Comparison of ENCODE assay signal across 10 cellular contexts in genomic region chr4:185573651-185574199, GRCh38. TPM values are rescaled to one million over a fixed set of nuclear protein-coding genes. Genes with fewer than 3 reads are reported as not detected.
DNase-seq lines count a peak whose midpoint lies in the region; ATAC-seq, FAIRE-seq and TF ChIP-seq lines count a peak whose summit lies in the region.
"Had no signal": no experiment of that assay in that cellular context is flagged by ENCODE, and none has a peak within 500 bp of the region (broad histone marks: within the 10 kb centered on the region; RNA-seq: fewer than 3 reads in every experiment).

No MANE protein-coding gene starts in this region.

- H3K9me3 Mint-ChIP-seq in activated CD4-positive, alpha-beta T cell treated with anti-CD3 and anti-CD28 coated beads, Interleukin-2, amount 10 ng/mL, durations not matched to agents 24 days and 14 days: no peaks in the 10 kb centered on the region

- no peaks in the 10 kb centered on the region for H3K4me1 Mint-ChIP-seq in activated CD4-positive, alpha-beta T cell treated with anti-CD3 and anti-CD28 coated beads, Interleukin-2, amount 10 ng/mL, durations not matched to agents 24 days and 14 days
- H3K4me1 Mint-ChIP-seq: IgD-negative memory B cell had no signal

- no peak overlapping the region for H3K4me3 Mint-ChIP-seq in activated CD4-positive, alpha-beta T cell treated with anti-CD3 and anti-CD28 coated beads, Interleukin-2, amount 10 ng/mL, durations not matched to agents 24 days and 14 days
- H3K4me3 Mint-ChIP-seq: IgD-negative memory B cell had no signal

- FAIRE-seq in bronchial epithelial cell (lab: Jason Lieb, UNC): peak; percentile 47

- H3K9me3 ChIP-seq in MG63 (no peaks in the 10 kb centered on the region), left lung (no peaks in the 10 kb centered on the region)

- TF ChIP-seq CTCF in bronchial epithelial cell (IDR thresholded peaks at IDR 0.05; ENCODE audit: insufficient read depth, low read length, severe bottlenecking) (no peak), left lung (IDR thresholded peaks at IDR 0.05) (no peak)

- H3K27ac ChIP-seq in left lung: no peak overlapping the region

- no peaks in the 10 kb centered on the region for H3K4me1 ChIP-seq in left lung

- H3K36me3 Mint-ChIP-seq in activated CD4-positive, alpha-beta T cell treated with anti-CD3 and anti-CD28 coated beads, Interleukin-2, amount 10 ng/mL, durations not matched to agents 24 days and 14 days (ENCODE audit: low read depth): no peaks in the 10 kb centered on the region
- H3K36me3 Mint-ChIP-seq: IgD-negative memory B cell had no signal

- H3K36me3 ChIP-seq in MG63 (no peaks in the 10 kb centered on the region), bronchial epithelial cell (ENCODE audit: control insufficient read depth, insufficient read depth, low read length) (no peaks in the 10 kb centered on the region), left lung (no peaks in the 10 kb centered on the region)

- no peaks in the 10 kb centered on the region for H3K27me3 ChIP-seq in MG63
- no peaks in the 10 kb centered on the region for H3K27me3 ChIP-seq in bronchial epithelial cell (ENCODE audit: control insufficient read depth, insufficient read depth, low read length)
- H3K27me3 ChIP-seq in left lung: no peaks in the 10 kb centered on the region

- ATAC-seq in left lung (peak; percentile 64), HG03025 (IDR thresholded peaks at IDR 0.05; ENCODE audit: low FRiP score, unreplicated experiment) (no peak)

- peaks cover 3% of the 10 kb centered on the region for H3K27me3 Mint-ChIP-seq in activated CD4-positive, alpha-beta T cell treated with anti-CD3 and anti-CD28 coated beads, Interleukin-2, amount 10 ng/mL, durations not matched to agents 24 days and 14 days

- peak; percentile 79 for DNase-seq in AG20443 (ENCODE audit: low spot score)
- peak; percentile 80 for DNase-seq in MG63
- peak; percentile 81 for DNase-seq in bronchial epithelial cell (ENCODE audit: low read depth)
- DNase-seq in left lung: no peak
- DNase-seq in NAMALWA (ENCODE audit: low spot score): no peak
- DNase-seq in mucosa of gallbladder (ENCODE audit: low spot score): no peak
- DNase-seq in activated CD4-positive, alpha-beta T cell treated with anti-CD3 and anti-CD28 coated beads, Interleukin-2, amount 10 ng/mL, durations not matched to agents 24 days and 14 days: no peak

- H3K4me3 ChIP-seq in MG63: no peak overlapping the region
- H3K4me3 ChIP-seq in bronchial epithelial cell (ENCODE audit: low read depth, low read length): no peak overlapping the region
- H3K4me3 ChIP-seq in left lung: no peak overlapping the region
- H3K4me3 ChIP-seq: skin epidermis had no signal

- no peak overlapping the region for H3K27ac Mint-ChIP-seq in activated CD4-positive, alpha-beta T cell treated with anti-CD3 and anti-CD28 coated beads, Interleukin-2, amount 10 ng/mL, durations not matched to agents 24 days and 14 days
- H3K27ac Mint-ChIP-seq: IgD-negative memory B cell had no signal

- intact Hi-C loops in left lung (cut with DNase I): no loop called here
- intact Hi-C loops in activated CD4-positive, alpha-beta T cell treated with anti-CD3 and anti-CD28 coated beads, Interleukin-2, amount 10 ng/mL, durations not matched to agents 24 days and 14 days (cut with micrococcal nuclease): no loop called here

RNA-seq across cellular contexts. Expression of gene PDLIM3, which starts 38.4 kb away (rescaled TPM):
- 0.26 TPM in 1 of 2 replicates, not detected in the other for total RNA-seq in MG63 (2014; rRNA removed; shearing (Covaris generic); ENCODE audit: low replicate concordance)
- total RNA-seq in bronchial epithelial cell: 0.13 and 1.6 TPM in 2 replicates
- total RNA-seq in left lung: 10 to 100 TPM; 33.6 to 43.1 TPM
- total RNA-seq in mucosa of gallbladder: 85.5 TPM
- not detected in 2 replicates for total RNA-seq in activated CD4-positive, alpha-beta T cell treated with anti-CD3 and anti-CD28 coated beads, Interleukin-2, amount 10 ng/mL, durations not matched to agents 24 days and 14 days

Comparison
In these comparisons a context has a peak if more than half of its experiments do, and no peak if none do; other contexts are left out.
1. DNase-seq: peak in AG20443 (single experiment), MG63 (single experiment) and bronchial epithelial cell (single experiment); none in left lung (0 of 2), NAMALWA (single experiment), mucosa of gallbladder (single experiment) and activated CD4-positive, alpha-beta T cell treated with anti-CD3 and anti-CD28 coated beads, Interleukin-2, amount 10 ng/mL, durations not matched to agents 24 days and 14 days (single experiment).
2. RNA of gene PDLIM3, which starts 38.4 kb away (total RNA-seq): 85.5 TPM in mucosa of gallbladder (single experiment) and 33.6 to 43.1 TPM in left lung; 0.13 to 1.6 TPM in bronchial epithelial cell, 0.26 TPM in MG63 and not detected in activated CD4-positive, alpha-beta T cell treated with anti-CD3 and anti-CD28 coated beads, Interleukin-2, amount 10 ng/mL, durations not matched to agents 24 days and 14 days; every median in the first group is over 10 times any median in the second.